10 cellular contexts compared by ENCODE assay signal in the genomic region with DNA sequence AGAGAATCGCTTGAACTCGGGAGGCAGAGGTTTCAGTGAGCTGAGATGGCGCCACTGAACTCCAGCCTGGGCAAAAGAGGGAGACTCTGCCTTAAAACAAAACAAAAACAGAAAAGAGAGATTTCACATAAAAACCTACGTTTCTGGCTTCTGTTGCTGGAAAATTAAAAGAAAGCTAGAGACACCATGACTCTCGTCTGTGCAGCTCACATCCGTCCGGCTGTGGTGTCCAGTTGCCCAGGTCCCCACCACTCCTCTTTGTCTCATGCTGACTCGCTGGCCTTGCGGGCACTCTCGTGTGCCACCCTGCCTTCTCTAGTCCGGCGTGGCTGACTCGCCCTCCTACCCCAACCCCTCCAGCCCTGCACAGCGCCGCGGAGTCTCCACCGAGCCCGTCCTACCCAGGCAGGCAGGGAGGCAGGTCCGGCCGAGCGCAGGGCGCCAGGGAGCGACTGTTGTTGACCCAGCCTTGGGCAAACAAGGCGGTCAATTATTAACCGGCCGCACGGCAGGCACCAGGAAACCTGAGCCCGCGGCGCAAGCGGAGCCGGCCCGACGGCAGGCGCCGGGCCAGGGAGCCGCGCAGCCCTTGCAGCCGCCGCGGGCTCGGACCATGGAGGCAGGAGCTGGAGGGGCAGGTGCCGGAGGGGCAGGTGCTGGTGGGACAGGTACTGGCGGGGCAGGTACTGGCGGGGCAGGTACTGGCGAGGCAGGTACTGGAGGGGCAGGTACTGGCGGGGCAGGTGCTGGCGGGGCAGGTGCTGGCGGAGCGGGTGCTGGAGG. TPM values are rescaled to one million over a fixed set of nuclear protein-coding genes. Genes with fewer than 3 reads are reported as not detected.
DNase-seq lines count a peak whose midpoint lies in the region; ATAC-seq, FAIRE-seq and TF ChIP-seq lines count a peak whose summit lies in the region.
"Had no signal": no experiment of that assay in that cellular context is flagged by ENCODE, and none has a peak within 500 bp of the region (broad histone marks: within the 10 kb centered on the region; RNA-seq: fewer than 3 reads in every experiment).

PRRT1B (plus strand) TSS at position 521 of the 783 bp plus-strand sequence; CDS start at position 614, 93 bp downstream.

- TF ChIP-seq CTCF in heart right ventricle (IDR thresholded peaks at IDR 0.05) (no peak), upper lobe of right lung (IDR thresholded peaks at IDR 0.05) (no peak)

- intact Hi-C loops in heart right ventricle (cut with DNase I): no loop called here
- intact Hi-C loops in cardiac septum (cut with DNase I): no loop called here
- intact Hi-C loops in upper lobe of right lung (cut with DNase I): no loop called here

- H3K4me1 ChIP-seq in heart right ventricle (peaks cover 5 to 14% (median 10%) of the 10 kb centered on the region in 9 donors), upper lobe of right lung (peaks cover 13% of the 10 kb centered on the region)

- peaks cover 7% of the 10 kb centered on the region for H3K9me3 Mint-ChIP-seq in activated T-helper 17 cell treated with anti-CD3 and anti-CD28 coated beads, Interleukin-2, amount 50 U/mL, for 72 hours

- H3K27ac ChIP-seq in heart right ventricle: no peak within 1 kb of the TSS
- H3K27ac ChIP-seq in upper lobe of right lung: no peak within 1 kb of the TSS

- H3K4me1 Mint-ChIP-seq in activated T-helper 17 cell treated with anti-CD3 and anti-CD28 coated beads, Interleukin-2, amount 50 U/mL, for 72 hours: peaks cover 16% of the 10 kb centered on the region

- H3K4me3 Mint-ChIP-seq in activated T-helper 17 cell treated with anti-CD3 and anti-CD28 coated beads, Interleukin-2, amount 50 U/mL, for 72 hours: peak within 1 kb of the TSS; percentile 39

- peak in 2 of 8 donors; percentile 26 to 39 for ATAC-seq in heart right ventricle
- ATAC-seq in activated T-helper 17 cell treated with anti-CD3 and anti-CD28 coated beads, Interleukin-2, amount 50 U/mL, for 72 hours (replicated peaks): no peak
- peak; percentile 98 for ATAC-seq in upper lobe of right lung

- H3K36me3 ChIP-seq in heart right ventricle: no peaks in the 10 kb centered on the region
- no peaks in the 10 kb centered on the region for H3K36me3 ChIP-seq in upper lobe of right lung

- FAIRE-seq in urothelium cell line (lab: Jason Lieb, UNC): no peak

- H3K9me3 ChIP-seq in heart right ventricle (peaks cover 0 to 28% (median 19%) of the 10 kb centered on the region in 11 donors), upper lobe of right lung (peaks cover 7% of the 10 kb centered on the region)

- DNase-seq in heart right ventricle (no peak), cardiac septum (ENCODE audit: low spot score) (no peak), left kidney (ENCODE audit: low read depth, low spot score) (peak; percentile 93), upper lobe of right lung (peak; percentile 94), urothelium cell line (ENCODE audit: low spot score) (no peak), NOMO-1 treated with dmso at 0.1 percent for 144 hours (lab: John Stamatoyannopoulos, UW; ENCODE audit: unreplicated experiment) (no peak), HUDEP-2 (lab: John Stamatoyannopoulos, UW; ENCODE audit: unreplicated experiment in 76 of 76) (no peak)
- DNase-seq: activated CD4-positive, alpha-beta T cell treated with anti-CD3 and anti-CD28 coated beads, Interleukin-2, amount 50 U/mL, for 4 hours; head of caudate nucleus had no signal

- H3K27ac Mint-ChIP-seq in activated T-helper 17 cell treated with anti-CD3 and anti-CD28 coated beads, Interleukin-2, amount 50 U/mL, for 72 hours: no peak within 1 kb of the TSS

- peaks cover 29% of the 10 kb centered on the region for H3K27me3 Mint-ChIP-seq in activated T-helper 17 cell treated with anti-CD3 and anti-CD28 coated beads, Interleukin-2, amount 50 U/mL, for 72 hours

- H3K27me3 ChIP-seq in heart right ventricle (peaks cover 11 to 66% (median 43%) of the 10 kb centered on the region in 7 donors), upper lobe of right lung (peaks cover 26% of the 10 kb centered on the region)

- H3K36me3 Mint-ChIP-seq in activated T-helper 17 cell treated with anti-CD3 and anti-CD28 coated beads, Interleukin-2, amount 50 U/mL, for 72 hours (ENCODE audit: low read depth): peaks cover 6% of the 10 kb centered on the region

- H3K4me3 ChIP-seq in heart right ventricle (peak within 1 kb of the TSS in 6 of 10 donors; percentile 4 to 38 (median 24)), upper lobe of right lung (peak within 1 kb of the TSS; percentile 45)

- 22 to 27% methylated on average over 44 to 50 of the region's 50 CpGs for WGBS in heart right ventricle, 2 donors

RNA-seq across cellular contexts. Expression of gene PRRT1B, which starts in this region (rescaled TPM):
- total RNA-seq in heart right ventricle (not detected), cardiac septum (not detected), upper lobe of right lung (3.9 TPM)
- polyA plus RNA-seq in heart right ventricle: not detected
- total RNA-seq in activated T-helper 17 cell treated with anti-CD3 and anti-CD28 coated beads, Interleukin-2, amount 50 U/mL, for 72 hours: not detected

Comparison
In these comparisons a context has a peak if more than half of its experiments do, and no peak if none do; other contexts are left out.
1. DNase-seq: peak in left kidney (single experiment) and upper lobe of right lung (single experiment); none in heart right ventricle (0 of 2), cardiac septum (single experiment), urothelium cell line (single experiment), NOMO-1 treated with dmso at 0.1 percent for 144 hours (single experiment) and HUDEP-2 (0 of 76).